In the genomic region with DNA sequence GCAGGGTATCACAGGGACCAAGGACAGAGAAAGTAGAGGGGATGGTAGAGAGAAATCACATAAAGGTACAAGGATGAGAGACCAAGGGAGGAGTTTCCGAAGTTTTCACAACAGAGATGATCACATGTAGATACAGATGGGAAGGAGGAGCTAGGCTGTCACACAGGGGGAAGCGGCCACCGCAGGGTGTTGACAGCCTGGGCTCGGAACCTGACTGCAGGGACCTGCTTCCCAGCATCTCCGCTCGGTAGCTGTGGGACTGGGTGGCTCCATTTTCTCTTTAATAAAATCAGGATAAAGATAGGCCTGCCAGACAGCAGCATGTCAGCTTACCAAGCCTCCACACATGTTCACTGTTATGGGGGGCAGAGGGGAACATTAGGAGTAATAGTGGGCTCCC, we compare ENCODE assay signal across 26 cellular contexts. TPM values are rescaled to one million over a fixed set of nuclear protein-coding genes. Genes with fewer than 3 reads are reported as not detected.
"Had no signal": no experiment of that assay in that cellular context is flagged by ENCODE, and none has a peak within 500 bp of the region (broad histone marks: within the 10 kb centered on the region; RNA-seq: fewer than 3 reads in every experiment).

No MANE protein-coding gene starts in this region.

- H3K9me3 ChIP-seq: esophagus muscularis mucosa, pancreas, right lobe of liver, stomach, thyroid gland had no signal

- H3K27me3 ChIP-seq: pancreas, right lobe of liver, thyroid gland had no signal

- H3K27ac ChIP-seq: coronary artery, esophagus muscularis mucosa, pancreas, right lobe of liver, stomach, thyroid gland had no signal

- H3K9me3 Mint-ChIP-seq: nephron, type B pancreatic cell had no signal

- ATAC-seq: left lobe of liver; naive thymus-derived CD4-positive, alpha-beta T cell; pancreas; right lobe of liver had no signal

- H3K4me2 ChIP-seq: smooth muscle cell had no signal

- H3K4me1 Mint-ChIP-seq: naive thymus-derived CD4-positive, alpha-beta T cell; nephron had no signal

- H3K36me3 Mint-ChIP-seq: naive thymus-derived CD4-positive, alpha-beta T cell; type B pancreatic cell had no signal

- DNase-seq: dermis blood vessel endothelial cell; effector memory CD4-positive, alpha-beta T cell; foreskin melanocyte; kidney; mesenchymal stem cell; midbrain; naive thymus-derived CD4-positive, alpha-beta T cell; occipital lobe; pancreas; stimulated activated CD4-positive, alpha-beta T cell treated with anti-CD3 and anti-CD28 coated beads, Interleukin-12 subunit alpha, Interleukin-12 subunit beta, amount 100 ng/mL, for 4 hours; stimulated activated CD4-positive, alpha-beta T cell treated with anti-CD3 and anti-CD28 coated beads, Interleukin-1b, Interleukin-23, amount 100 ng/mL, for 48 hours; stimulated activated CD4-positive, alpha-beta T cell treated with anti-CD3 and anti-CD28 coated beads, Interleukin-4, amount 100 ng/mL, for 1 hour; stimulated activated CD8-positive, alpha-beta memory T cell treated with anti-CD3 and anti-CD28 coated beads, Interleukin-4, amount 100 ng/mL, for 48 hours; stimulated activated naive CD4-positive, alpha-beta T cell; stomach; thyroid gland had no signal

- H3K4me3 ChIP-seq: coronary artery, esophagus muscularis mucosa, pancreas, right lobe of liver, smooth muscle cell, stomach, thyroid gland had no signal

- H3K4me3 Mint-ChIP-seq: naive thymus-derived CD4-positive, alpha-beta T cell; nephron; type B pancreatic cell had no signal

- H3K4me1 ChIP-seq: pancreas, right lobe of liver, stomach, thyroid gland had no signal

- H3K36me3 ChIP-seq: esophagus muscularis mucosa, pancreas, right lobe of liver, stomach, thyroid gland had no signal

- H3K27ac Mint-ChIP-seq: nephron, type B pancreatic cell had no signal

RNA-seq across cellular contexts. Expression of gene EPHA10, which starts 40.3 kb away (rescaled TPM):
- total RNA-seq: dermis blood vessel endothelial cell, endothelial cell of umbilical vein, lung microvascular endothelial cell, smooth muscle cell, subcutaneous adipose tissue had no signal
